Comparison of ENCODE assay signal across 1 cellular context in genomic region chr2:46308629-46309028, GRCh38.
A peak's percentile ranks its signal among the peaks of the same experiment; 100 is the strongest.
TF ChIP-seq lines count a peak whose summit lies in the region.

No MANE protein-coding gene starts in this region.

TF ChIP-seq in HepG2, 621 proteins besides CTCF, POLR2A, EP300 and RAD21 (continued from another document and continues in another):
- TF ChIP-seq PRDM15 (CRISPR knock-in tag; IDR thresholded peaks at IDR 0.05) (no peak), ZXDC (CRISPR knock-in tag; IDR thresholded peaks at IDR 0.05) (no peak), MED8 (CRISPR knock-in tag; IDR thresholded peaks at IDR 0.05; ENCODE audit: insufficient replicate concordance) (no peak), ZHX1 (CRISPR knock-in tag; IDR thresholded peaks at IDR 0.05; ENCODE audit: low read depth) (no peak), FOXP1 (IDR thresholded peaks at IDR 0.05) (no peak), FOXP1 (CRISPR knock-in tag; IDR thresholded peaks at IDR 0.05) (peak; percentile 73), ZMYM4 (CRISPR knock-in tag; IDR thresholded peaks at IDR 0.05) (no peak; the same call in 1 of the 2 replicates), RFX5 (IDR thresholded peaks at IDR 0.05; ENCODE audit: low read depth, low read length) (no peak), FOXA3 (CRISPR knock-in tag; IDR thresholded peaks at IDR 0.05) (peak; percentile 74), ZNF235 (CRISPR knock-in tag; IDR thresholded peaks at IDR 0.05; ENCODE audit: borderline replicate concordance) (no peak), IRF2 (CRISPR knock-in tag; IDR thresholded peaks at IDR 0.05) (peak; percentile 81; the same call in 1 of the 2 replicates), IKZF4 (CRISPR knock-in tag; IDR thresholded peaks at IDR 0.05; ENCODE audit: borderline replicate concordance, low read depth, not compliant biosample characterization) (no peak), ZNF713 (CRISPR knock-in tag; IDR thresholded peaks at IDR 0.05) (no peak), HOXA3 (CRISPR knock-in tag; IDR thresholded peaks at IDR 0.05) (peak; percentile 65; the same call in 1 of the 2 replicates), PHF21A (CRISPR knock-in tag; IDR thresholded peaks at IDR 0.05) (peak; percentile 67; the same call in 1 of the 2 replicates), THAP11 (CRISPR knock-in tag; IDR thresholded peaks at IDR 0.05) (peak; percentile 64; the same call in 1 of the 2 replicates), PITX1 (CRISPR knock-in tag; IDR thresholded peaks at IDR 0.05) (peak; percentile 68), ZNF746 (CRISPR knock-in tag; IDR thresholded peaks at IDR 0.05) (no peak), MAFK (conservative IDR thresholded peaks at IDR 0.05 in 1 of 2, IDR thresholded peaks at IDR 0.05 in 1 of 2; ENCODE audit: low read length in 2 of 2) (no peak), ZNF574 (CRISPR knock-in tag; IDR thresholded peaks at IDR 0.05) (no peak), NFIB (CRISPR knock-in tag; IDR thresholded peaks at IDR 0.05; ENCODE audit: borderline replicate concordance) (no peak), FOXC1 (CRISPR knock-in tag; IDR thresholded peaks at IDR 0.05; ENCODE audit: borderline replicate concordance) (no peak), GABPA (IDR thresholded peaks at IDR 0.05; ENCODE audit: low read depth, low read length) (no peak), GABPA (CRISPR knock-in tag; IDR thresholded peaks at IDR 0.05; ENCODE audit: low read depth) (0 out of 2 replicates have a peak, but pooled peaks have one; percentile 8), ZNF839 (CRISPR knock-in tag; IDR thresholded peaks at IDR 0.05; ENCODE audit: borderline replicate concordance) (no peak), AHDC1 (CRISPR knock-in tag; IDR thresholded peaks at IDR 0.05; ENCODE audit: borderline replicate concordance) (peak; percentile 58; the same call in 1 of the 2 replicates), PCBP1 (IDR thresholded peaks at IDR 0.05; ENCODE audit: borderline replicate concordance, low read depth, low read length) (no peak), ZSCAN9 (CRISPR knock-in tag; IDR thresholded peaks at IDR 0.05; ENCODE audit: borderline replicate concordance) (0 out of 2 replicates have a peak, but pooled peaks have one; percentile 40), ZNF350 (CRISPR knock-in tag; IDR thresholded peaks at IDR 0.05; ENCODE audit: borderline replicate concordance, low read depth) (no peak), ATF7 (IDR thresholded peaks at IDR 0.05) (no peak), ATF7 (CRISPR knock-in tag; IDR thresholded peaks at IDR 0.05) (no peak), NCOR1 (IDR thresholded peaks at IDR 0.05; ENCODE audit: borderline replicate concordance, low read length) (peak; percentile 48; the same call in 1 of the 2 replicates), BCL3 (CRISPR knock-in tag; IDR thresholded peaks at IDR 0.05) (no peak), SOX6 (IDR thresholded peaks at IDR 0.05) (no peak), SOX6 (CRISPR knock-in tag; IDR thresholded peaks at IDR 0.05) (peak; percentile 74), NFKBIZ (CRISPR knock-in tag; IDR thresholded peaks at IDR 0.05) (0 out of 2 replicates have a peak, but pooled peaks have one; percentile 25), ZNF792 (CRISPR knock-in tag; IDR thresholded peaks at IDR 0.05) (0 out of 2 replicates have a peak, but pooled peaks have one; percentile 45), CEBPB (IDR thresholded peaks at IDR 0.05; ENCODE audit: borderline replicate concordance, low read depth, low read length) (peak; percentile 98), ZNF879 (CRISPR knock-in tag; IDR thresholded peaks at IDR 0.05) (no peak), ZNF788 (CRISPR knock-in tag; IDR thresholded peaks at IDR 0.05; ENCODE audit: borderline replicate concordance) (peak; percentile 23; the same call in 1 of the 2 replicates), MED1 (CRISPR knock-in tag; IDR thresholded peaks at IDR 0.05) (peak; percentile 92), NFYB (CRISPR knock-in tag; IDR thresholded peaks at IDR 0.05) (no peak), SAFB2 (CRISPR knock-in tag; IDR thresholded peaks at IDR 0.05; ENCODE audit: borderline replicate concordance, low read depth) (no peak), ASH2L (IDR thresholded peaks at IDR 0.05; ENCODE audit: insufficient read length, low read depth, low read length) (no peak), TEAD3 (CRISPR knock-in tag; optimal IDR thresholded peaks at IDR 0.05; ENCODE audit: borderline replicate concordance) (peak; percentile 54), SP5 (CRISPR knock-in tag; IDR thresholded peaks at IDR 0.05; ENCODE audit: borderline replicate concordance, low read depth) (0 out of 2 replicates have a peak, but pooled peaks have one; percentile 22), RARA (CRISPR knock-in tag; IDR thresholded peaks at IDR 0.05) (peak; percentile 77), ZNF850 (CRISPR knock-in tag; conservative IDR thresholded peaks at IDR 0.05) (no peak), ZNF644 (CRISPR knock-in tag; IDR thresholded peaks at IDR 0.05; ENCODE audit: low read depth) (peak; percentile 80), ZFP1 (CRISPR knock-in tag; IDR thresholded peaks at IDR 0.05) (peak; percentile 63; the same call in 1 of the 2 replicates)
